ENCODE assay signal across 12 cellular contexts in genomic region chr14:65421201-65421981, GRCh38. TPM values are rescaled to one million over a fixed set of nuclear protein-coding genes. Genes with fewer than 3 reads are reported as not detected.
A peak's percentile ranks its signal among the peaks of the same experiment; 100 is the strongest.
DNase-seq lines count a peak whose midpoint lies in the region; ATAC-seq and TF ChIP-seq lines count a peak whose summit lies in the region.
"Had no signal": no experiment of that assay in that cellular context is flagged by ENCODE, and none has a peak within 500 bp of the region (broad histone marks: within the 10 kb centered on the region; RNA-seq: fewer than 3 reads in every experiment).

No MANE protein-coding gene starts in this region.

- no peaks in the 10 kb centered on the region for H3K9me3 ChIP-seq in GM23248 (ENCODE audit: low read depth)
- no peaks in the 10 kb centered on the region for H3K9me3 ChIP-seq in suprapubic skin

- H3F3A ChIP-seq in GM23248 (ENCODE audit: insufficient read depth) (peaks cover 20% of the 10 kb centered on the region), GM23338 (replicated peaks; ENCODE audit: low read depth) (no peaks in the 10 kb centered on the region)

- 12 to 13% methylated on average over 10 of the region's 10 CpGs for WGBS in GM23248 (ENCODE audit: low coverage in 1 of 2, low lambda C conversion rate in 2 of 2, missing lambda C conversion rate in 2 of 2), 2 experiments
- WGBS in suprapubic skin = 67% methylated on average over 10 of the region's 10 CpGs

- no peaks in the 10 kb centered on the region for H3K9me2 ChIP-seq in GM23248 (ENCODE audit: insufficient read depth)
- no peaks in the 10 kb centered on the region for H3K9me2 ChIP-seq in GM23338 (ENCODE audit: insufficient read depth)

- no peaks in the 10 kb centered on the region for H3K9me3 Mint-ChIP-seq in GM23338
- no peaks in the 10 kb centered on the region for H3K9me3 Mint-ChIP-seq in activated T-helper 2 cell treated with anti-CD3 and anti-CD28 coated beads, Interferon-gamma antibody, Interleukin-2, Interleukin-4, amounts not matched to agents 10 μg/mL and 5 μg/mL and 100 μg/mL, durations not matched to agents 14 hours and 24 hours and 36 hours
- H3K9me3 Mint-ChIP-seq: natural killer cell; stimulated activated naive CD8-positive, alpha-beta T cell treated with anti-CD3 and anti-CD28 coated beads, Interleukin-15, Interleukin-2, amounts not matched to agents 100 ng/mL and 50 ng/mL, for 24 hours had no signal

- H2AFZ ChIP-seq in GM23248 (peak overlapping the region; percentile 82), GM23338 (no peak overlapping the region)

- H4K20me1 ChIP-seq in GM23248 (ENCODE audit: insufficient read depth) = no peaks in the 10 kb centered on the region
- no peaks in the 10 kb centered on the region for H4K20me1 ChIP-seq in GM23338 (replicated peaks; ENCODE audit: insufficient read depth)

- no peak for TF ChIP-seq POLR2A in suprapubic skin (IDR thresholded peaks at IDR 0.05)

- in situ Hi-C loops in GM23248 (cut with MboI) = loop anchor here (10.0 to 25.0 kb wide), 3 partner anchors 403 to 641 kb away; no protein-coding TSS in a partner anchor

- CTCF ChIA-PET in HEK293T (lab: Yijun Ruan, JAX) = interaction anchor here (0.9 kb wide), 1 partner anchor 403 kb away, joined by 3 read pairs; no protein-coding TSS in a partner anchor

- TF ChIP-seq CTCF in fibroblast of villous mesenchyme (IDR thresholded peaks at IDR 0.05; ENCODE audit: insufficient read depth, low read depth, low read length) = no peak
- TF ChIP-seq CTCF in suprapubic skin (IDR thresholded peaks at IDR 0.05) = no peak
- no peak for TF ChIP-seq CTCF in GM23338 (conservative IDR thresholded peaks at IDR 0.05; ENCODE audit: low read depth in 2 of 2)

- H3K27me3 Mint-ChIP-seq in GM23338 (ENCODE audit: insufficient read depth, low read depth, poor library complexity) = peaks cover 1% of the 10 kb centered on the region
- no peaks in the 10 kb centered on the region for H3K27me3 Mint-ChIP-seq in activated T-helper 2 cell treated with anti-CD3 and anti-CD28 coated beads, Interferon-gamma antibody, Interleukin-2, Interleukin-4, amounts not matched to agents 10 μg/mL and 5 μg/mL and 100 μg/mL, durations not matched to agents 14 hours and 24 hours and 36 hours (ENCODE audit: low read depth)
- H3K27me3 Mint-ChIP-seq: stimulated activated naive CD8-positive, alpha-beta T cell treated with anti-CD3 and anti-CD28 coated beads, Interleukin-15, Interleukin-2, amounts not matched to agents 100 ng/mL and 50 ng/mL, for 24 hours had no signal

- H3K4me1 ChIP-seq in GM23248 (ENCODE audit: insufficient read depth) (peaks cover 19% of the 10 kb centered on the region), suprapubic skin (no peaks in the 10 kb centered on the region), GM23338 (ENCODE audit: insufficient read depth) (no peaks in the 10 kb centered on the region)

- H3K27ac Mint-ChIP-seq in GM23338 = no peak overlapping the region
- H3K27ac Mint-ChIP-seq in activated T-helper 2 cell treated with anti-CD3 and anti-CD28 coated beads, Interferon-gamma antibody, Interleukin-2, Interleukin-4, amounts not matched to agents 10 μg/mL and 5 μg/mL and 100 μg/mL, durations not matched to agents 14 hours and 24 hours and 36 hours = no peak overlapping the region
- H3K27ac Mint-ChIP-seq: natural killer cell; stimulated activated naive CD8-positive, alpha-beta T cell treated with anti-CD3 and anti-CD28 coated beads, Interleukin-15, Interleukin-2, amounts not matched to agents 100 ng/mL and 50 ng/mL, for 24 hours had no signal

- H3K4me2 ChIP-seq in GM23248 (ENCODE audit: unreplicated experiment) = peak overlapping the region; percentile 88
- no peak overlapping the region for H3K4me2 ChIP-seq in GM23338

- intact Hi-C loops in activated T-helper 2 cell treated with anti-CD3 and anti-CD28 coated beads, Interferon-gamma antibody, Interleukin-2, Interleukin-4, amounts not matched to agents 10 μg/mL and 5 μg/mL and 100 μg/mL, durations not matched to agents 14 hours and 24 hours and 36 hours (cut with micrococcal nuclease) = no loop called here

- H3K4me3 ChIP-seq in GM23248 (peak overlapping the region; percentile 58), fibroblast of villous mesenchyme (ENCODE audit: low read depth, low read length) (no peak overlapping the region), suprapubic skin (no peak overlapping the region), GM23338 (no peak overlapping the region)
- H3K4me3 ChIP-seq: dorsolateral prefrontal cortex had no signal

- H3K27me3 ChIP-seq in GM23248 (replicated peaks; ENCODE audit: insufficient read depth) (no peaks in the 10 kb centered on the region), suprapubic skin (no peaks in the 10 kb centered on the region), GM23338 (ENCODE audit: insufficient read depth) (no peaks in the 10 kb centered on the region)
- H3K27me3 ChIP-seq: dorsolateral prefrontal cortex had no signal

- no peak overlapping the region for H3K4me3 Mint-ChIP-seq in GM23338
- H3K4me3 Mint-ChIP-seq in activated T-helper 2 cell treated with anti-CD3 and anti-CD28 coated beads, Interferon-gamma antibody, Interleukin-2, Interleukin-4, amounts not matched to agents 10 μg/mL and 5 μg/mL and 100 μg/mL, durations not matched to agents 14 hours and 24 hours and 36 hours (ENCODE audit: low read depth) = no peak overlapping the region
- H3K4me3 Mint-ChIP-seq: natural killer cell; stimulated activated naive CD8-positive, alpha-beta T cell treated with anti-CD3 and anti-CD28 coated beads, Interleukin-15, Interleukin-2, amounts not matched to agents 100 ng/mL and 50 ng/mL, for 24 hours had no signal

- no peak for TF ChIP-seq EP300 in suprapubic skin (IDR thresholded peaks at IDR 0.05)

- ATAC-seq in SK-N-SH treated with all-trans-retinoic acid at 6 μM for 48 hours = peak; percentile 96
- ATAC-seq in GM23338 = no peak
- ATAC-seq: natural killer cell had no signal

- POLR2A ChIA-PET in HEK293T (lab: Yijun Ruan, JAX) = interaction anchor here (1.0 kb wide), 1 partner anchor 9 kb away, joined by 3 read pairs; no protein-coding TSS in a partner anchor

- H3K79me2 ChIP-seq in GM23248 (ENCODE audit: insufficient read depth) (peaks cover 93% of the 10 kb centered on the region), GM23338 (replicated peaks; ENCODE audit: insufficient read depth) (peaks cover 31% of the 10 kb centered on the region)

- peaks cover 2% of the 10 kb centered on the region for H3K4me1 Mint-ChIP-seq in GM23338
- H3K4me1 Mint-ChIP-seq in activated T-helper 2 cell treated with anti-CD3 and anti-CD28 coated beads, Interferon-gamma antibody, Interleukin-2, Interleukin-4, amounts not matched to agents 10 μg/mL and 5 μg/mL and 100 μg/mL, durations not matched to agents 14 hours and 24 hours and 36 hours (ENCODE audit: low read depth) = peaks cover 27% of the 10 kb centered on the region

- peak overlapping the region; percentile 90 for H3K27ac ChIP-seq in GM23248
- H3K27ac ChIP-seq in suprapubic skin = peak overlapping the region; percentile 58
- no peak overlapping the region for H3K27ac ChIP-seq in GM23338 (ENCODE audit: low read depth)

- DNase-seq in GM23248 (peak; percentile 89), fibroblast of villous mesenchyme (ENCODE audit: low read depth) (peak; percentile 63), suprapubic skin (ENCODE audit: low spot score in 2 of 2) (no peak), HEK293T (ENCODE audit: extremely low spot score) (no peak), GM23338 (ENCODE audit: low spot score) (no peak)
- DNase-seq in activated T-helper 2 cell treated with anti-CD3 and anti-CD28 coated beads, Interferon-gamma antibody, Interleukin-2, Interleukin-4, amounts not matched to agents 10 μg/mL and 5 μg/mL and 100 μg/mL, durations not matched to agents 14 hours and 24 hours and 36 hours (ENCODE audit: low spot score) = no peak
- DNase-seq: activated naive CD4-positive, alpha-beta T cell treated with Interleukin-2 at 50 U/mL for 16 hours; dorsolateral prefrontal cortex; natural killer cell; Right ventricle myocardium superior had no signal

- peak overlapping the region; percentile 67 for H3K9ac ChIP-seq in GM23248

- no peaks in the 10 kb centered on the region for H3K36me3 Mint-ChIP-seq in GM23338 (ENCODE audit: low read depth)
- peaks cover 36% of the 10 kb centered on the region for H3K36me3 Mint-ChIP-seq in activated T-helper 2 cell treated with anti-CD3 and anti-CD28 coated beads, Interferon-gamma antibody, Interleukin-2, Interleukin-4, amounts not matched to agents 10 μg/mL and 5 μg/mL and 100 μg/mL, durations not matched to agents 14 hours and 24 hours and 36 hours (ENCODE audit: low read depth)
- H3K36me3 Mint-ChIP-seq: natural killer cell had no signal

- H3K36me3 ChIP-seq in GM23248 (ENCODE audit: low read depth) (no peaks in the 10 kb centered on the region), suprapubic skin (no peaks in the 10 kb centered on the region), GM23338 (ENCODE audit: insufficient read depth) (no peaks in the 10 kb centered on the region)

TF ChIP-seq in SK-N-SH treated with all-trans-retinoic acid at 6 μM for 48 hours, 23 proteins besides CTCF, POLR2A, EP300 and RAD21:
- TF ChIP-seq PPARA (CRISPR knock-in tag; IDR thresholded peaks at IDR 0.05; ENCODE audit: borderline replicate concordance) (no peak), ISL1 (CRISPR knock-in tag; IDR thresholded peaks at IDR 0.05) (peak; percentile 81)

TF ChIP-seq in HEK293T, 16 proteins besides CTCF, POLR2A, EP300 and RAD21:
- no peak for TF ChIP-seq ELF4 (IDR thresholded peaks at IDR 0.05)
- no peak for TF ChIP-seq TARDBP (IDR thresholded peaks at IDR 0.05)
- no peak for TF ChIP-seq FOXA1 (IDR thresholded peaks at IDR 0.05)
- no peak for TF ChIP-seq NFRKB (IDR thresholded peaks at IDR 0.05)

TF ChIP-seq in GM23338, 12 proteins besides CTCF, POLR2A, EP300 and RAD21 (continues in another document):
- TF ChIP-seq ETS1 (IDR thresholded peaks at IDR 0.05) (no peak), NANOG (IDR thresholded peaks at IDR 0.05; ENCODE audit: borderline replicate concordance) (no peak), ZNF331 (CRISPR knock-in tag; IDR thresholded peaks at IDR 0.05; ENCODE audit: low read depth) (no peak)

RNA-seq across cellular contexts. Expression of gene FUT8, which starts 8.9 kb away (rescaled TPM):
- total RNA-seq in GM23248 (2014; rRNA removed; shearing (Covaris generic)) = 60.6 and 83.7 TPM in 2 replicates
- 40.0 and 45.9 TPM in 2 replicates for polyA plus RNA-seq in GM23248 (2016; fragmentation: Nextera tagmentation; extraction: Ambion mirVana)
- 95.3 and 120 TPM in 2 replicates for total RNA-seq in fibroblast of villous mesenchyme
- total RNA-seq in suprapubic skin = 10 to 100 TPM; 15.2 to 38.0 (median 20.7) TPM
- 22.2 and 23.2 TPM in 2 replicates for total RNA-seq in GM23338 (2014; rRNA removed; shearing (Covaris generic))
- polyA plus RNA-seq in GM23338 (2016; fragmentation: Nextera tagmentation; extraction: Ambion mirVana) = 8.2 and 8.6 TPM in 2 replicates
- 110 and 124 TPM in 2 replicates for total RNA-seq in activated T-helper 2 cell treated with anti-CD3 and anti-CD28 coated beads, Interferon-gamma antibody, Interleukin-2, Interleukin-4, amounts not matched to agents 10 μg/mL and 5 μg/mL and 100 μg/mL, durations not matched to agents 14 hours and 24 hours and 36 hours

Comparison
In these comparisons a context has a peak if more than half of its experiments do, and no peak if none do; other contexts are left out.
1. DNase-seq: peak in GM23248 (single experiment) and fibroblast of villous mesenchyme (single experiment); none in suprapubic skin (0 of 2), HEK293T (single experiment), GM23338 (single experiment) and activated T-helper 2 cell treated with anti-CD3 and anti-CD28 coated beads, Interferon-gamma antibody, Interleukin-2, Interleukin-4, amounts not matched to agents 10 μg/mL and 5 μg/mL and 100 μg/mL, durations not matched to agents 14 hours and 24 hours and 36 hours (single experiment).